Comparison of ENCODE assay signal across 12 cellular contexts in genomic region chr12:42468341-42468821, GRCh38.
DNase-seq lines count a peak whose midpoint lies in the region; ATAC-seq, FAIRE-seq and TF ChIP-seq lines count a peak whose summit lies in the region.
"Had no signal": no experiment of that assay in that cellular context is flagged by ENCODE, and none has a peak within 500 bp of the region (broad histone marks: within the 10 kb centered on the region; RNA-seq: fewer than 3 reads in every experiment).

No MANE protein-coding gene starts in this region.

- H3K9me2 ChIP-seq in Karpas-422 (replicated peaks; ENCODE audit: insufficient read depth, low read length), result no peaks in the 10 kb centered on the region

- POLR2A ChIA-PET in activated CD4-positive, alpha-beta T cell treated with anti-CD3 and anti-CD28 coated beads for 36 hours (lab: Charles Lee), result no interaction called here
- POLR2A ChIA-PET in K562 (lab: Yijun Ruan, JAX), result interaction anchor here (1.7 kb wide), 1 partner anchor 11 kb away, joined by 5 read pairs; no protein-coding TSS in a partner anchor

- 37% methylated on average over 9 of the region's 9 CpGs for WGBS in K562 (ENCODE audit: insufficient coverage, low coverage, missing lambda C conversion rate)
- 60% methylated on average over 9 of the region's 9 CpGs for WGBS in smooth muscle cell (ENCODE audit: low lambda C conversion rate)

- intact Hi-C loops in activated CD4-positive, alpha-beta T cell treated with anti-CD3 and anti-CD28 coated beads for 36 hours (cut with DNase I, micrococcal nuclease), result no loop called here
- intact Hi-C loops in activated CD4-positive, alpha-beta T cell treated with anti-CD3 and anti-CD28 coated beads, Interleukin-2, amount 10 ng/mL, durations not matched to agents 24 days and 14 days (cut with micrococcal nuclease), result no loop called here
- intact Hi-C loops in K562 (cut with micrococcal nuclease), result loop anchor here (10.0 kb wide), 1 partner anchor 1524 kb away; no protein-coding TSS in a partner anchor

- no peaks in the 10 kb centered on the region for H3K9me3 Mint-ChIP-seq in activated CD4-positive, alpha-beta T cell treated with anti-CD3 and anti-CD28 coated beads for 36 hours (ENCODE audit: low read depth)
- no peaks in the 10 kb centered on the region for H3K9me3 Mint-ChIP-seq in activated CD4-positive, alpha-beta T cell treated with anti-CD3 and anti-CD28 coated beads, Interleukin-2, amount 10 ng/mL, durations not matched to agents 24 days and 14 days

- H3K27me3 Mint-ChIP-seq in activated CD4-positive, alpha-beta T cell treated with anti-CD3 and anti-CD28 coated beads for 36 hours, result peaks cover 20% of the 10 kb centered on the region
- peaks cover 2% of the 10 kb centered on the region for H3K27me3 Mint-ChIP-seq in activated CD4-positive, alpha-beta T cell treated with anti-CD3 and anti-CD28 coated beads, Interleukin-2, amount 10 ng/mL, durations not matched to agents 24 days and 14 days

- CTCF ChIA-PET in activated CD4-positive, alpha-beta T cell treated with anti-CD3 and anti-CD28 coated beads for 36 hours (lab: Charles Lee), result interaction anchor here (1.2 to 3.7 kb wide), 2 partner anchors 11 to 16 kb away, joined by 3 to 18 read pairs; no protein-coding TSS in a partner anchor
- CTCF ChIA-PET in K562 (lab: Yijun Ruan, JAX; ENCODE audit: low intra/inter-chr PET ratio), result no interaction called here

- TF ChIP-seq EP300 in K562 (IDR thresholded peaks at IDR 0.05; ENCODE audit: low read length), result no peak

- no peak for TF ChIP-seq POLR2A in K562 (conservative IDR thresholded peaks at IDR 0.05)

- TF ChIP-seq CTCF in K562 (IDR thresholded peaks at IDR 0.05 in 2 of 3, conservative IDR thresholded peaks at IDR 0.05 in 1 of 3; ENCODE audit: insufficient read depth in 2 of 3, low read depth in 1 of 3, low read length in 3 of 3), result no peak
- no peak for TF ChIP-seq CTCF in smooth muscle cell (IDR thresholded peaks at IDR 0.05; ENCODE audit: borderline replicate concordance, insufficient read depth, poor library complexity, severe bottlenecking)
- TF ChIP-seq CTCF in osteoblast (IDR thresholded peaks at IDR 0.05; ENCODE audit: extremely low read depth, low read depth, low read length), result no peak

- H3K4me1 ChIP-seq in Karpas-422 (ENCODE audit: low read length) (peaks cover 78% of the 10 kb centered on the region), K562 (replicated peaks in 1 of 2; ENCODE audit: control insufficient read depth in 2 of 2, insufficient read depth in 2 of 2, low read length in 2 of 2) (peaks cover 0 to 11% of the 10 kb centered on the region in 2 experiments; a peak in 3 of 5 replicates), smooth muscle cell (ENCODE audit: low read depth) (peaks cover 38% of the 10 kb centered on the region), osteoblast (ENCODE audit: insufficient read depth, low read length) (peaks cover 8% of the 10 kb centered on the region)
- H3K4me1 ChIP-seq: breast epithelium had no signal

- no peak for ATAC-seq in activated CD4-positive, alpha-beta T cell treated with anti-CD3 and anti-CD28 coated beads for 36 hours
- ATAC-seq in K562, result no peak; the same call in 2 of the 3 replicates

- H3K4me1 Mint-ChIP-seq in activated CD4-positive, alpha-beta T cell treated with anti-CD3 and anti-CD28 coated beads for 36 hours, result peaks cover 16% of the 10 kb centered on the region
- H3K4me1 Mint-ChIP-seq in activated CD4-positive, alpha-beta T cell treated with anti-CD3 and anti-CD28 coated beads, Interleukin-2, amount 10 ng/mL, durations not matched to agents 24 days and 14 days, result peaks cover 17% of the 10 kb centered on the region

- H3K79me2 ChIP-seq in Karpas-422 (ENCODE audit: low read length) (no peaks in the 10 kb centered on the region), K562 (ENCODE audit: control insufficient read depth, insufficient read depth, low read length) (no peaks in the 10 kb centered on the region), smooth muscle cell (ENCODE audit: low read depth) (peaks cover 86% of the 10 kb centered on the region), osteoblast (ENCODE audit: insufficient read depth, low read length) (peaks cover 26% of the 10 kb centered on the region)

- no peaks in the 10 kb centered on the region for H3K36me3 Mint-ChIP-seq in activated CD4-positive, alpha-beta T cell treated with anti-CD3 and anti-CD28 coated beads for 36 hours (ENCODE audit: low read depth)
- H3K36me3 Mint-ChIP-seq in activated CD4-positive, alpha-beta T cell treated with anti-CD3 and anti-CD28 coated beads, Interleukin-2, amount 10 ng/mL, durations not matched to agents 24 days and 14 days (ENCODE audit: low read depth), result no peaks in the 10 kb centered on the region

- FAIRE-seq in K562 (lab: Jason Lieb, UNC), result no peak

- H3K36me3 ChIP-seq in Karpas-422 (ENCODE audit: insufficient read depth, low read length), result no peaks in the 10 kb centered on the region
- no peaks in the 10 kb centered on the region for H3K36me3 ChIP-seq in K562 (ENCODE audit: control insufficient read depth, insufficient read depth, low read length)
- peaks cover 27% of the 10 kb centered on the region for H3K36me3 ChIP-seq in smooth muscle cell (ENCODE audit: low read depth)
- H3K36me3 ChIP-seq in osteoblast (ENCODE audit: insufficient read depth, low read length), result peaks cover 80% of the 10 kb centered on the region
- H3K36me3 ChIP-seq: breast epithelium had no signal

- peak overlapping the region; percentile 97 for H3K27ac ChIP-seq in Karpas-422 (ENCODE audit: low read length)
- H3K27ac ChIP-seq in K562 (ENCODE audit: extremely low read depth, low read depth, low read length), result no peak overlapping the region
- H3K27ac ChIP-seq in smooth muscle cell (ENCODE audit: low read depth), result peak overlapping the region; percentile 4
- no peak overlapping the region for H3K27ac ChIP-seq in osteoblast (ENCODE audit: low read depth, low read length)
- H3K27ac ChIP-seq: breast epithelium had no signal

- H3K4me2 ChIP-seq in Karpas-422 (ENCODE audit: low read depth, low read length, poor library complexity, severe bottlenecking) (peak overlapping the region; percentile 87), K562 (ENCODE audit: insufficient read depth, low read length) (no peak overlapping the region), smooth muscle cell (no peak overlapping the region), osteoblast (ENCODE audit: insufficient read depth, low read length) (no peak overlapping the region)

- no peak overlapping the region for H3K27ac Mint-ChIP-seq in activated CD4-positive, alpha-beta T cell treated with anti-CD3 and anti-CD28 coated beads for 36 hours
- no peak overlapping the region for H3K27ac Mint-ChIP-seq in activated CD4-positive, alpha-beta T cell treated with anti-CD3 and anti-CD28 coated beads, Interleukin-2, amount 10 ng/mL, durations not matched to agents 24 days and 14 days

- H3K27me3 ChIP-seq in Karpas-422 (ENCODE audit: low read length), result no peaks in the 10 kb centered on the region
- H3K27me3 ChIP-seq in K562 (ENCODE audit: control insufficient read depth in 2 of 2, insufficient read depth in 2 of 2, low read length in 2 of 2), result no peaks in the 10 kb centered on the region
- H3K27me3 ChIP-seq in smooth muscle cell (ENCODE audit: low read depth), result no peaks in the 10 kb centered on the region
- H3K27me3 ChIP-seq in osteoblast (ENCODE audit: insufficient read depth, low read length), result no peaks in the 10 kb centered on the region
- H3K27me3 ChIP-seq: breast epithelium had no signal

- peak overlapping the region; percentile 66 for H3K9ac ChIP-seq in Karpas-422 (ENCODE audit: low read length)
- no peak overlapping the region for H3K9ac ChIP-seq in K562 (ENCODE audit: insufficient read depth in 1 of 2, low read depth in 2 of 2, low read length in 2 of 2)
- H3K9ac ChIP-seq in smooth muscle cell (ENCODE audit: low read depth), result no peak overlapping the region

- TF ChIP-seq RAD21 in K562 (CRISPR knock-in tag; conservative IDR thresholded peaks at IDR 0.05 in 1 of 2, IDR thresholded peaks at IDR 0.05 in 1 of 2), result no peak

- BruUV-seq in K562 (replicated peaks; lab: Mats Ljungman, UMichigan), result TSS peak; percentile 50

- peak; percentile 11 for DNase-seq in activated CD4-positive, alpha-beta T cell treated with anti-CD3 and anti-CD28 coated beads for 36 hours
- no peak for DNase-seq in activated CD4-positive, alpha-beta T cell treated with anti-CD3 and anti-CD28 coated beads, Interleukin-2, amount 10 ng/mL, durations not matched to agents 24 days and 14 days
- DNase-seq in Karpas-422, result peak; percentile 88
- DNase-seq in K562 (ENCODE audit: extremely low read depth in 1 of 4, low spot score in 3 of 4), result no peak
- DNase-seq in smooth muscle cell (lab: John Stamatoyannopoulos, UW; ENCODE audit: unreplicated experiment), result no peak
- no peak for DNase-seq in COR-L47 (lab: John Stamatoyannopoulos, UW)
- DNase-seq in osteoblast (ENCODE audit: insufficient read length, low spot score, missing footprints), result no peak
- DNase-seq in HCEC 1CT, result no peak
- DNase-seq: activated CD8-positive, alpha-beta memory T cell treated with anti-CD3 and anti-CD28 coated beads, Interleukin-2, amount 50 U/mL, for 4 hours; mesendoderm; stimulated activated naive CD4-positive, alpha-beta T cell had no signal

- H3K4me3 ChIP-seq in Karpas-422 (ENCODE audit: low read length) (peak overlapping the region; percentile 64), K562 (no peak overlapping the region), smooth muscle cell (no peak overlapping the region), osteoblast (ENCODE audit: insufficient read depth, low read length) (no peak overlapping the region)
- H3K4me3 ChIP-seq: breast epithelium had no signal

- H3F3A ChIP-seq in smooth muscle cell (ENCODE audit: low read depth), result peaks cover 28% of the 10 kb centered on the region

- H2AFZ ChIP-seq in Karpas-422 (ENCODE audit: low read length) (peak overlapping the region; percentile 16), K562 (ENCODE audit: low read depth, low read length) (peak overlapping the region; percentile 78), smooth muscle cell (ENCODE audit: low read depth) (no peak overlapping the region), osteoblast (ENCODE audit: low read length) (no peak overlapping the region)

- no peaks in the 10 kb centered on the region for H3K9me1 ChIP-seq in K562 (ENCODE audit: control insufficient read depth, insufficient read depth, low read length)

- in situ Hi-C loops in K562 (cut with MboI), result no loop called here

- H4K20me1 ChIP-seq in Karpas-422 (ENCODE audit: insufficient read depth, low read depth, low read length) (no peaks in the 10 kb centered on the region), K562 (replicated peaks; ENCODE audit: control insufficient read depth, insufficient read depth, low read length) (no peaks in the 10 kb centered on the region), smooth muscle cell (ENCODE audit: low read depth) (peaks cover 85% of the 10 kb centered on the region), osteoblast (ENCODE audit: insufficient read depth, low read length) (peaks cover 18% of the 10 kb centered on the region)

- H3K9me3 ChIP-seq in Karpas-422 (ENCODE audit: low read length), result no peaks in the 10 kb centered on the region
- H3K9me3 ChIP-seq in K562 (replicated peaks; ENCODE audit: control insufficient read depth, insufficient read depth, low read depth, low read length), result no peaks in the 10 kb centered on the region
- H3K9me3 ChIP-seq in smooth muscle cell (replicated peaks; ENCODE audit: low read depth), result no peaks in the 10 kb centered on the region
- no peaks in the 10 kb centered on the region for H3K9me3 ChIP-seq in osteoblast (ENCODE audit: low read depth, low read length)
- H3K9me3 ChIP-seq: breast epithelium had no signal

- H3K4me3 Mint-ChIP-seq in activated CD4-positive, alpha-beta T cell treated with anti-CD3 and anti-CD28 coated beads for 36 hours, result no peak overlapping the region
- H3K4me3 Mint-ChIP-seq in activated CD4-positive, alpha-beta T cell treated with anti-CD3 and anti-CD28 coated beads, Interleukin-2, amount 10 ng/mL, durations not matched to agents 24 days and 14 days, result no peak overlapping the region

Comparison
In these comparisons a context has a peak if more than half of its experiments do, and no peak if none do; other contexts are left out.
1. DNase-seq: peak in activated CD4-positive, alpha-beta T cell treated with anti-CD3 and anti-CD28 coated beads for 36 hours (single experiment) and Karpas-422 (single experiment); none in activated CD4-positive, alpha-beta T cell treated with anti-CD3 and anti-CD28 coated beads, Interleukin-2, amount 10 ng/mL, durations not matched to agents 24 days and 14 days (single experiment), K562 (0 of 4), smooth muscle cell (single experiment), COR-L47 (single experiment), osteoblast (single experiment) and HCEC 1CT (single experiment).
2. H2AFZ ChIP-seq: peak in Karpas-422 (single experiment) and K562 (single experiment); none in smooth muscle cell (single experiment) and osteoblast (single experiment).
3. H3K27ac ChIP-seq: peak in Karpas-422 (single experiment) and smooth muscle cell (single experiment); none in K562 (single experiment) and osteoblast (single experiment).